8 cellular contexts compared by ENCODE assay signal in genomic region chr7:23261843-23262452, GRCh38. TPM values are rescaled to one million over a fixed set of nuclear protein-coding genes. Genes with fewer than 3 reads are reported as not detected.
DNase-seq lines count a peak whose midpoint lies in the region; ATAC-seq and TF ChIP-seq lines count a peak whose summit lies in the region.

No MANE protein-coding gene starts in this region.

- H3K27ac ChIP-seq in coronary artery, result no peak overlapping the region

- TF ChIP-seq CTCF in coronary artery (IDR thresholded peaks at IDR 0.05), result peak; percentile 69

- no peak overlapping the region for H3K4me3 ChIP-seq in coronary artery

- peak; percentile 87 for ATAC-seq in HG02973 (IDR thresholded peaks at IDR 0.05; ENCODE audit: unreplicated experiment)

- DNase-seq in SIG-M5 treated with dmso at 0.1 percent for 504 hours (lab: John Stamatoyannopoulos, UW; ENCODE audit: unreplicated experiment) (peak; percentile 54), SIG-M5 (lab: John Stamatoyannopoulos, UW) (no peak), NCI-H226 (peak; percentile 51), coronary artery (ENCODE audit: low spot score) (no peak), lung microvascular endothelial cell (ENCODE audit: low read depth in 2 of 2) (peak; percentile 72 to 78)
- peak; percentile 56 for DNase-seq in activated CD4-positive, CD25-positive, alpha-beta regulatory T cell treated with anti-CD3 and anti-CD28 coated beads, Interleukin-2, amount 50 U/mL, for 72 hours
- peak; percentile 13 to 16 for DNase-seq in stimulated activated CD8-positive, alpha-beta memory T cell treated with anti-CD3 and anti-CD28 coated beads, Interleukin-7, amount 100 ng/mL, for 48 hours (ENCODE audit: extremely low read depth in 1 of 2, low read depth in 1 of 2)

RNA-seq across cellular contexts. Expression of gene GPNMB, which starts 15.4 kb away (rescaled TPM):
- under 0.01 and 0.22 TPM in 2 replicates for total RNA-seq in lung microvascular endothelial cell

RNA-seq across cellular contexts. Expression of gene MALSU1, which starts 37.2 kb away (rescaled TPM):
- total RNA-seq in lung microvascular endothelial cell, result 46.6 and 58.5 TPM in 2 replicates

Comparison
In these comparisons a context has a peak if more than half of its experiments do, and no peak if none do; other contexts are left out.
1. DNase-seq: peak in SIG-M5 treated with dmso at 0.1 percent for 504 hours (single experiment), NCI-H226 (single experiment), activated CD4-positive, CD25-positive, alpha-beta regulatory T cell treated with anti-CD3 and anti-CD28 coated beads, Interleukin-2, amount 50 U/mL, for 72 hours (single experiment), lung microvascular endothelial cell (2 of 2) and stimulated activated CD8-positive, alpha-beta memory T cell treated with anti-CD3 and anti-CD28 coated beads, Interleukin-7, amount 100 ng/mL, for 48 hours (2 of 2); none in SIG-M5 (single experiment) and coronary artery (single experiment).